Comparison of ENCODE assay signal across 1 cellular context in the genomic region with DNA sequence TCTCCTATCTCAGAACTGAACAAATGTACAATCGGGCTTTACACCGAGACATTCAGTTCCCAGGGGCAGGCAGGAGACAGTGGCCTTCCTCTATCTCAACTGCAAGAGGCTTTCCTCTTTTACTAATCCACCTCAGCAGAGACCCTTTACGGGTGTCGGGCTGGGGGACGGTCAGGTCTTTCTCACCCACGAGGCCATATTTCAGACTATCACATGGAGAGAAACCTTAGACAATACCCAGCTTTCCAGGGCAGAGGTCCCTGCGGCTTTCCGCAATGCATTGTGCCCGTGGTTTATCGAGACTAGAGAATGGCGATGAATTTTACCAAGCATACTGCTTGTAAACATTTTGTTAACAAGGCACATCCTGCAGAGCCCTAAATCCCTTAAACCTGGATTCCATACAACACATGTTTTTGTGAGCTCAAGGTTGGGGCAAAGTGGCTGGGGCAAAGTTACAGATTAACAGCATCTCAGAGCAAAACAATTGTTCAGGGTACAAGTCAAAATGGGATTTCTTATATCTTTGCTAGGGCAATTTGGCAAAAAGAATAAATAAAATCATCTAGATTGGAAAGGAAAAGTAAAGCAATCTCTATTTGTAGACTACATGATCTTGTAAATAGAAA.
TF ChIP-seq lines count a peak whose summit lies in the region.
"Not testable (repeated sequence)": the region's sequence is repeated elsewhere in the genome, so short reads cannot be mapped to it uniquely, and the experiment has no call there.

No MANE protein-coding gene starts in this region.

TF ChIP-seq in HepG2, 621 proteins besides CTCF, POLR2A, EP300 and RAD21 (continued from another document):
- TF ChIP-seq, protein P1, sequence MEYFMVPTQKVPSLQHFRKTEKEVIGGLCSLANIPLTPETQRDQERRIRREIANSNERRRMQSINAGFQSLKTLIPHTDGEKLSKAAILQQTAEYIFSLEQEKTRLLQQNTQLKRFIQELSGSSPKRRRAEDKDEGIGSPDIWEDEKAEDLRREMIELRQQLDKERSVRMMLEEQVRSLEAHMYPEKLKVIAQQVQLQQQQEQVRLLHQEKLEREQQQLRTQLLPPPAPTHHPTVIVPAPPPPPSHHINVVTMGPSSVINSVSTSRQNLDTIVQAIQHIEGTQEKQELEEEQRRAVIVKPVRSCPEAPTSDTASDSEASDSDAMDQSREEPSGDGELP (IDR thresholded peaks at IDR 0.05; ENCODE audit: borderline replicate concordance, low read depth): peak; percentile 26; the same call in 1 of the 2 replicates
- TF ChIP-seq, protein P2, sequence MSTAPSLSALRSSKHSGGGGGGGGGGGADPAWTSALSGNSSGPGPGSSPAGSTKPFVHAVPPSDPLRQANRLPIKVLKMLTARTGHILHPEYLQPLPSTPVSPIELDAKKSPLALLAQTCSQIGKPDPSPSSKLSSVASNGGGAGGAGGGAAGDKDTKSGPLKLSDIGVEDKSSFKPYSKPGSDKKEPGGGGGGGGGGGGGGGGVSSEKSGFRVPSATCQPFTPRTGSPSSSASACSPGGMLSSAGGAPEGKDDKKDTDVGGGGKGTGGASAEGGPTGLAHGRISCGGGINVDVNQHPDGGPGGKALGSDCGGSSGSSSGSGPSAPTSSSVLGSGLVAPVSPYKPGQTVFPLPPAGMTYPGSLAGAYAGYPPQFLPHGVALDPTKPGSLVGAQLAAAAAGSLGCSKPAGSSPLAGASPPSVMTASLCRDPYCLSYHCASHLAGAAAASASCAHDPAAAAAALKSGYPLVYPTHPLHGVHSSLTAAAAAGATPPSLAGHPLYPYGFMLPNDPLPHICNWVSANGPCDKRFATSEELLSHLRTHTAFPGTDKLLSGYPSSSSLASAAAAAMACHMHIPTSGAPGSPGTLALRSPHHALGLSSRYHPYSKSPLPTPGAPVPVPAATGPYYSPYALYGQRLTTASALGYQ (CRISPR knock-in tag; IDR thresholded peaks at IDR 0.05): 0 out of 2 replicates have a peak, but pooled peaks have one; percentile 30
- TF ChIP-seq, protein P3, sequence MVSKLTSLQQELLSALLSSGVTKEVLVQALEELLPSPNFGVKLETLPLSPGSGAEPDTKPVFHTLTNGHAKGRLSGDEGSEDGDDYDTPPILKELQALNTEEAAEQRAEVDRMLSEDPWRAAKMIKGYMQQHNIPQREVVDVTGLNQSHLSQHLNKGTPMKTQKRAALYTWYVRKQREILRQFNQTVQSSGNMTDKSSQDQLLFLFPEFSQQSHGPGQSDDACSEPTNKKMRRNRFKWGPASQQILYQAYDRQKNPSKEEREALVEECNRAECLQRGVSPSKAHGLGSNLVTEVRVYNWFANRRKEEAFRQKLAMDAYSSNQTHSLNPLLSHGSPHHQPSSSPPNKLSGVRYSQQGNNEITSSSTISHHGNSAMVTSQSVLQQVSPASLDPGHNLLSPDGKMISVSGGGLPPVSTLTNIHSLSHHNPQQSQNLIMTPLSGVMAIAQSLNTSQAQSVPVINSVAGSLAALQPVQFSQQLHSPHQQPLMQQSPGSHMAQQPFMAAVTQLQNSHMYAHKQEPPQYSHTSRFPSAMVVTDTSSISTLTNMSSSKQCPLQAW (CRISPR knock-in tag; IDR thresholded peaks at IDR 0.05): peak; percentile 87
- TF ChIP-seq ZBTB38 (CRISPR knock-in tag; IDR thresholded peaks at IDR 0.05): peak; percentile 40; the same call in 1 of the 2 replicates
- TF ChIP-seq ZFP90 (CRISPR knock-in tag; IDR thresholded peaks at IDR 0.05; ENCODE audit: borderline replicate concordance): peak; percentile 76
- TF ChIP-seq, protein P4, sequence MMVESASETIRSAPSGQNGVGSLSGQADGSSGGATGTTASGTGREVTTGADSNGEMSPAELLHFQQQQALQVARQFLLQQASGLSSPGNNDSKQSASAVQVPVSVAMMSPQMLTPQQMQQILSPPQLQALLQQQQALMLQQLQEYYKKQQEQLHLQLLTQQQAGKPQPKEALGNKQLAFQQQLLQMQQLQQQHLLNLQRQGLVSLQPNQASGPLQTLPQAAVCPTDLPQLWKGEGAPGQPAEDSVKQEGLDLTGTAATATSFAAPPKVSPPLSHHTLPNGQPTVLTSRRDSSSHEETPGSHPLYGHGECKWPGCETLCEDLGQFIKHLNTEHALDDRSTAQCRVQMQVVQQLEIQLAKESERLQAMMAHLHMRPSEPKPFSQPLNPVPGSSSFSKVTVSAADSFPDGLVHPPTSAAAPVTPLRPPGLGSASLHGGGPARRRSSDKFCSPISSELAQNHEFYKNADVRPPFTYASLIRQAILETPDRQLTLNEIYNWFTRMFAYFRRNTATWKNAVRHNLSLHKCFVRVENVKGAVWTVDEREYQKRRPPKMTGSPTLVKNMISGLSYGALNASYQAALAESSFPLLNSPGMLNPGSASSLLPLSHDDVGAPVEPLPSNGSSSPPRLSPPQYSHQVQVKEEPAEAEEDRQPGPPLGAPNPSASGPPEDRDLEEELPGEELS (CRISPR knock-in tag; IDR thresholded peaks at IDR 0.05): peak; percentile 36; the same call in 1 of the 2 replicates
- TF ChIP-seq, protein P5, sequence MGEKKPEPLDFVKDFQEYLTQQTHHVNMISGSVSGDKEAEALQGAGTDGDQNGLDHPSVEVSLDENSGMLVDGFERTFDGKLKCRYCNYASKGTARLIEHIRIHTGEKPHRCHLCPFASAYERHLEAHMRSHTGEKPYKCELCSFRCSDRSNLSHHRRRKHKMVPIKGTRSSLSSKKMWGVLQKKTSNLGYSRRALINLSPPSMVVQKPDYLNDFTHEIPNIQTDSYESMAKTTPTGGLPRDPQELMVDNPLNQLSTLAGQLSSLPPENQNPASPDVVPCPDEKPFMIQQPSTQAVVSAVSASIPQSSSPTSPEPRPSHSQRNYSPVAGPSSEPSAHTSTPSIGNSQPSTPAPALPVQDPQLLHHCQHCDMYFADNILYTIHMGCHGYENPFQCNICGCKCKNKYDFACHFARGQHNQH (CRISPR knock-in tag; IDR thresholded peaks at IDR 0.05): 0 out of 2 replicates have a peak, but pooled peaks have one; percentile 22
- TF ChIP-seq LCORL, SOX6 (IDR thresholded peaks at IDR 0.05): not testable (repeated sequence)
- peak; percentile 73 for TF ChIP-seq LCORL (CRISPR knock-in tag; IDR thresholded peaks at IDR 0.05)
- TF ChIP-seq, protein P6, sequence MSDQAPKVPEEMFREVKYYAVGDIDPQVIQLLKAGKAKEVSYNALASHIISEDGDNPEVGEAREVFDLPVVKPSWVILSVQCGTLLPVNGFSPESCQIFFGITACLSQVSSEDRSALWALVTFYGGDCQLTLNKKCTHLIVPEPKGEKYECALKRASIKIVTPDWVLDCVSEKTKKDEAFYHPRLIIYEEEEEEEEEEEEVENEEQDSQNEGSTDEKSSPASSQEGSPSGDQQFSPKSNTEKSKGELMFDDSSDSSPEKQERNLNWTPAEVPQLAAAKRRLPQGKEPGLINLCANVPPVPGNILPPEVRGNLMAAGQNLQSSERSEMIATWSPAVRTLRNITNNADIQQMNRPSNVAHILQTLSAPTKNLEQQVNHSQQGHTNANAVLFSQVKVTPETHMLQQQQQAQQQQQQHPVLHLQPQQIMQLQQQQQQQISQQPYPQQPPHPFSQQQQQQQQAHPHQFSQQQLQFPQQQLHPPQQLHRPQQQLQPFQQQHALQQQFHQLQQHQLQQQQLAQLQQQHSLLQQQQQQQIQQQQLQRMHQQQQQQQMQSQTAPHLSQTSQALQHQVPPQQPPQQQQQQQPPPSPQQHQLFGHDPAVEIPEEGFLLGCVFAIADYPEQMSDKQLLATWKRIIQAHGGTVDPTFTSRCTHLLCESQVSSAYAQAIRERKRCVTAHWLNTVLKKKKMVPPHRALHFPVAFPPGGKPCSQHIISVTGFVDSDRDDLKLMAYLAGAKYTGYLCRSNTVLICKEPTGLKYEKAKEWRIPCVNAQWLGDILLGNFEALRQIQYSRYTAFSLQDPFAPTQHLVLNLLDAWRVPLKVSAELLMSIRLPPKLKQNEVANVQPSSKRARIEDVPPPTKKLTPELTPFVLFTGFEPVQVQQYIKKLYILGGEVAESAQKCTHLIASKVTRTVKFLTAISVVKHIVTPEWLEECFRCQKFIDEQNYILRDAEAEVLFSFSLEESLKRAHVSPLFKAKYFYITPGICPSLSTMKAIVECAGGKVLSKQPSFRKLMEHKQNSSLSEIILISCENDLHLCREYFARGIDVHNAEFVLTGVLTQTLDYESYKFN (CRISPR knock-in tag; conservative IDR thresholded peaks at IDR 0.05): peak; percentile 76
- TF ChIP-seq PITX1 (CRISPR knock-in tag; IDR thresholded peaks at IDR 0.05): peak; percentile 34; the same call in 1 of the 2 replicates
- TF ChIP-seq POGZ (CRISPR knock-in tag; IDR thresholded peaks at IDR 0.05): 0 out of 2 replicates have a peak, but pooled peaks have one; percentile 26
- peak; percentile 37; the same call in 1 of the 2 replicates for TF ChIP-seq ARNTL (CRISPR knock-in tag; IDR thresholded peaks at IDR 0.05)
- TF ChIP-seq, protein P7, sequence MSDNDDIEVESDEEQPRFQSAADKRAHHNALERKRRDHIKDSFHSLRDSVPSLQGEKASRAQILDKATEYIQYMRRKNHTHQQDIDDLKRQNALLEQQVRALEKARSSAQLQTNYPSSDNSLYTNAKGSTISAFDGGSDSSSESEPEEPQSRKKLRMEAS (IDR thresholded peaks at IDR 0.05): peak; percentile 9; the same call in 1 of the 2 replicates
- TF ChIP-seq TBX2 (CRISPR knock-in tag; IDR thresholded peaks at IDR 0.05; ENCODE audit: borderline replicate concordance): peak; percentile 28; the same call in 1 of the 2 replicates
- peak; percentile 16; the same call in 1 of the 2 replicates for TF ChIP-seq RXRB (CRISPR knock-in tag; IDR thresholded peaks at IDR 0.05; ENCODE audit: borderline replicate concordance)
- TF ChIP-seq ZMAT3 (CRISPR knock-in tag; conservative IDR thresholded peaks at IDR 0.05): 0 out of 2 replicates have a peak, but pooled peaks have one; percentile 28
- peak; percentile 40; the same call in 1 of the 2 replicates for TF ChIP-seq YEATS4 (CRISPR knock-in tag; IDR thresholded peaks at IDR 0.05; ENCODE audit: borderline replicate concordance)
- TF ChIP-seq, protein P8, sequence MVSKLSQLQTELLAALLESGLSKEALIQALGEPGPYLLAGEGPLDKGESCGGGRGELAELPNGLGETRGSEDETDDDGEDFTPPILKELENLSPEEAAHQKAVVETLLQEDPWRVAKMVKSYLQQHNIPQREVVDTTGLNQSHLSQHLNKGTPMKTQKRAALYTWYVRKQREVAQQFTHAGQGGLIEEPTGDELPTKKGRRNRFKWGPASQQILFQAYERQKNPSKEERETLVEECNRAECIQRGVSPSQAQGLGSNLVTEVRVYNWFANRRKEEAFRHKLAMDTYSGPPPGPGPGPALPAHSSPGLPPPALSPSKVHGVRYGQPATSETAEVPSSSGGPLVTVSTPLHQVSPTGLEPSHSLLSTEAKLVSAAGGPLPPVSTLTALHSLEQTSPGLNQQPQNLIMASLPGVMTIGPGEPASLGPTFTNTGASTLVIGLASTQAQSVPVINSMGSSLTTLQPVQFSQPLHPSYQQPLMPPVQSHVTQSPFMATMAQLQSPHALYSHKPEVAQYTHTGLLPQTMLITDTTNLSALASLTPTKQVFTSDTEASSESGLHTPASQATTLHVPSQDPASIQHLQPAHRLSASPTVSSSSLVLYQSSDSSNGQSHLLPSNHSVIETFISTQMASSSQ (IDR thresholded peaks at IDR 0.05; ENCODE audit: low read depth): peak; percentile 71
- TF ChIP-seq, protein P8 (CRISPR knock-in tag; IDR thresholded peaks at IDR 0.05; ENCODE audit: borderline replicate concordance): not testable (repeated sequence)
- 0 out of 2 replicates have a peak, but pooled peaks have one; percentile 39 for TF ChIP-seq ZNF230 (CRISPR knock-in tag; IDR thresholded peaks at IDR 0.05)
- 0 out of 2 replicates have a peak, but pooled peaks have one; percentile 28 for TF ChIP-seq MYC (CRISPR knock-in tag; IDR thresholded peaks at IDR 0.05; ENCODE audit: borderline replicate concordance)
- TF ChIP-seq, protein P9, sequence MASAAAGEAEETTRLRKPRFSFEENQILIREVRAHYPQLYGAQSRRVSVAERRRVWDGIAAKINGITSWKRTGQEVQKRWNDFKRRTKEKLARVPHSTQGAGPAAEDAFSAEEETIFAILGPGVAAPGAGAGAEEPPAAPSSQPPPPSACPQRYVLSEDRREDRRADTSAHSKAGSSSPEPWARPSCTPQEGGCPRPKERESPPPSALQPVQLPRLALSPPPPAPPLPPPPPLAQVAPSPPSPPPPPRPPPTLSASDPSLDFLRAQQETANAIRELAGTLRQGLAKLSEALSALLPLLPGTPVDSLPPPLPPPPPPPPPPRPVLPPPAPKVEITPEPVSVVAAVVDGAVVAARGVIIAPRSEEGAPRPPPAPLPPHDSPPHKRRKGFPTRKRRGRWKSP (CRISPR knock-in tag; IDR thresholded peaks at IDR 0.05): 0 out of 2 replicates have a peak, but pooled peaks have one; percentile 36
- peak; percentile 52; the same call in 1 of the 2 replicates for TF ChIP-seq SALL1 (CRISPR knock-in tag; IDR thresholded peaks at IDR 0.05)
- 0 out of 2 replicates have a peak, but pooled peaks have one; percentile 21 for TF ChIP-seq ERF (CRISPR knock-in tag; IDR thresholded peaks at IDR 0.05)
- peak; percentile 64 for TF ChIP-seq SOX6 (CRISPR knock-in tag; IDR thresholded peaks at IDR 0.05)
TF ChIP-seq in HepG2: peak in this region for 48; not testable (repeated sequence) for 573.
